In the genomic region with DNA sequence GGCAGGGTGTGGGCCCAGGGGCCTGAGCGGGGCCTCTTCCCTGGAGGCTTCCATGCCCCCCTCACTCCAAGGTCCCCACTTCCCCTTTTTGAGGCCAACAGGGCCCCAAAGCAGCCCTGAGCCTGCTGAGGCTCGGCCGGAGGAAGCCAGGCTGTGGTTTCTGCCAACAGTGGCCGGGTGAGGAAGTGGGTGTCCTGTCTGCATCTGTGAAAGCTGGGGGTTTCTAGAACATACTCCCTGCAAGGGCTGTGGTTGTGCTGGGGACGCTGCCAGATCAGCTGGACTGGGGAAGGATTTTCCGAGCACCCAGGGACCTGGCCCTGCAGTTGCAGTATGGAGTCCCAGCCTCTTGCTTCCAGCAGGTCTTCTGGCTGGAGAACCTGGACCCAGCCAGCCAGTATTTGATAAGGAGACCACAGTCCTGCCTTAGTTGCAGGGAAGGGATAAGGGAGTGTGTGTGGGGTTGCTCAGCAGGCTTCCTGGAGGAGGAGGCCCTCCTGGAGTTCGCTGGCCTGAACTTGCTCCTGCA, we compare ENCODE assay signal across 8 cellular contexts. TPM values are rescaled to one million over a fixed set of nuclear protein-coding genes. Genes with fewer than 3 reads are reported as not detected.
DNase-seq lines count a peak whose midpoint lies in the region; ATAC-seq and TF ChIP-seq lines count a peak whose summit lies in the region.

No MANE protein-coding gene starts in this region.

- H3K27me3 Mint-ChIP-seq in CD4-positive, CD25-positive, alpha-beta regulatory T cell = no peaks in the 10 kb centered on the region
- no peaks in the 10 kb centered on the region for H3K27me3 Mint-ChIP-seq in IgD-negative memory B cell

- peak; percentile 16 to 80 (median 51) for DNase-seq in CD4-positive, CD25-positive, alpha-beta regulatory T cell
- DNase-seq in activated T-cell treated with anti-CD3 and anti-CD28 coated beads for 1 hour (ENCODE audit: low read depth) (peak; percentile 40), head of caudate nucleus (peak in 41 of 42 donors; percentile 23 to 77 (median 52)), spleen (peak; percentile 97), cerebellar cortex (ENCODE audit: low spot score) (no peak), A172 (ENCODE audit: low spot score) (no peak)

- H3K4me3 ChIP-seq in CD4-positive, CD25-positive, alpha-beta regulatory T cell (ENCODE audit: low read depth, low read length) = peak overlapping the region; percentile 57
- H3K4me3 ChIP-seq in spleen = peak overlapping the region in 6 of 8 donors; percentile 15 to 61 (median 26)

- intact Hi-C loops in head of caudate nucleus (cut with DNase I) (no loop called here), spleen (cut with DNase I; ENCODE audit: low total_unique reads) (no loop called here)

- H3K4me1 ChIP-seq in CD4-positive, CD25-positive, alpha-beta regulatory T cell (ENCODE audit: control insufficient read depth, insufficient read depth, low read length, poor library complexity, severe bottlenecking) = peaks cover 98% of the 10 kb centered on the region
- H3K4me1 ChIP-seq in spleen = peaks cover 58 to 99% (median 87%) of the 10 kb centered on the region in 6 donors

- H3K27me3 ChIP-seq in CD4-positive, CD25-positive, alpha-beta regulatory T cell (ENCODE audit: control insufficient read depth, insufficient read depth, low read length) = no peaks in the 10 kb centered on the region
- no peaks in the 10 kb centered on the region for H3K27me3 ChIP-seq in spleen (replicated peaks in 1 of 7)

- TF ChIP-seq CTCF in spleen (IDR thresholded peaks at IDR 0.05 in 8 of 11, conservative IDR thresholded peaks at IDR 0.05 in 3 of 11) = peak in 3 of 11 experiments; percentile 32 to 45 (median 38)

- no peaks in the 10 kb centered on the region for H3K9me3 Mint-ChIP-seq in CD4-positive, CD25-positive, alpha-beta regulatory T cell
- no peaks in the 10 kb centered on the region for H3K9me3 Mint-ChIP-seq in IgD-negative memory B cell

- peak in 1 of 3 donors; percentile 7 for TF ChIP-seq POLR2A in spleen (IDR thresholded peaks at IDR 0.05)

- H3K36me3 ChIP-seq in CD4-positive, CD25-positive, alpha-beta regulatory T cell (ENCODE audit: control insufficient read depth, insufficient read depth, low read length) = peaks cover 8% of the 10 kb centered on the region
- H3K36me3 ChIP-seq in spleen = peaks cover 0 to 9% (median 0%) of the 10 kb centered on the region in 6 donors

- peak; percentile 80 to 87 for ATAC-seq in CD4-positive, CD25-positive, alpha-beta regulatory T cell (ENCODE audit: low read depth in 2 of 2)
- ATAC-seq in GM21381 (IDR thresholded peaks at IDR 0.05; ENCODE audit: unreplicated experiment) = peak; percentile 86

- H3K27ac ChIP-seq in CD4-positive, CD25-positive, alpha-beta regulatory T cell (ENCODE audit: insufficient read depth, low read length, poor library complexity, severe bottlenecking) = peak overlapping the region; percentile 62
- peak overlapping the region; percentile 71 to 98 (median 90) for H3K27ac ChIP-seq in spleen

- H3K9me3 ChIP-seq in CD4-positive, CD25-positive, alpha-beta regulatory T cell (ENCODE audit: control insufficient read depth in 2 of 2, low read length in 2 of 2) = no peaks in the 10 kb centered on the region
- H3K9me3 ChIP-seq in spleen = peaks cover 0 to 7% (median 0%) of the 10 kb centered on the region in 8 donors

- peaks cover 17% of the 10 kb centered on the region for H3K36me3 Mint-ChIP-seq in CD4-positive, CD25-positive, alpha-beta regulatory T cell
- peaks cover 18% of the 10 kb centered on the region for H3K36me3 Mint-ChIP-seq in IgD-negative memory B cell

- peaks cover 22 to 97% (median 67%) of the 10 kb centered on the region in 4 donors for H3K4me1 Mint-ChIP-seq in CD4-positive, CD25-positive, alpha-beta regulatory T cell
- H3K4me1 Mint-ChIP-seq in IgD-negative memory B cell = peaks cover 56 to 67% (median 61%) of the 10 kb centered on the region in 3 donors

- H3K4me3 Mint-ChIP-seq in CD4-positive, CD25-positive, alpha-beta regulatory T cell = peak overlapping the region; percentile 72 to 93 (median 84)
- H3K4me3 Mint-ChIP-seq in IgD-negative memory B cell = peak overlapping the region; percentile 77 to 97 (median 92)

- WGBS in spleen, 5 donors = 4 to 17% (median 10%) methylated on average over 7 of the region's 7 CpGs

- H3K27ac Mint-ChIP-seq in CD4-positive, CD25-positive, alpha-beta regulatory T cell = peak overlapping the region; percentile 89 to 97 (median 90)
- H3K27ac Mint-ChIP-seq in IgD-negative memory B cell = peak overlapping the region; percentile 91 to 98 (median 94)

RNA-seq across cellular contexts. Expression of gene ADCY7, which starts 15.7 kb away (rescaled TPM):
- 233 TPM for total RNA-seq in CD4-positive, CD25-positive, alpha-beta regulatory T cell
- 10 to 100 TPM; 33.1 to 52.3 (median 46.6) TPM for polyA plus RNA-seq in CD4-positive, CD25-positive, alpha-beta regulatory T cell
- polyA plus RNA-seq in IgD-negative memory B cell (40.6 TPM), spleen (10 to 100 TPM in 2 of 3 donors, 1 to 10 TPM in 1; 9.8 to 32.3 (median 16.3) TPM)
- total RNA-seq in spleen = 100 to 1,000 TPM in 5 of 7 donors, 10 to 100 TPM in 2; 68.6 to 158 (median 126) TPM
- total RNA-seq in A172 (2014; rRNA removed; shearing (Covaris generic)) = 13.8 and 17.7 TPM in 2 replicates

Comparison
In these comparisons a context has a peak if more than half of its experiments do, and no peak if none do; other contexts are left out.
1. DNase-seq: peak in CD4-positive, CD25-positive, alpha-beta regulatory T cell (3 of 3), activated T-cell treated with anti-CD3 and anti-CD28 coated beads for 1 hour (single experiment), head of caudate nucleus (41 of 42) and spleen (single experiment); none in cerebellar cortex (single experiment) and A172 (single experiment).